18 cellular contexts compared by ENCODE assay signal in genomic region chr4:90495211-90495610, GRCh38.
"Had no signal": no experiment of that assay in that cellular context is flagged by ENCODE, and none has a peak within 500 bp of the region (broad histone marks: within the 10 kb centered on the region; RNA-seq: fewer than 3 reads in every experiment).

No MANE protein-coding gene starts in this region.

- ATAC-seq: left ventricle myocardium superior; mucosa of descending colon; naive thymus-derived CD4-positive, alpha-beta T cell; sciatic nerve; upper lobe of right lung had no signal

- H3K4me1 Mint-ChIP-seq: memory B cell; naive thymus-derived CD4-positive, alpha-beta T cell had no signal

- H3K27ac ChIP-seq: breast epithelium, pancreas, thoracic aorta, upper lobe of right lung had no signal

- H3K27me3 Mint-ChIP-seq: memory B cell had no signal

- DNase-seq: activated CD4-positive, alpha-beta T cell treated with anti-CD3 and anti-CD28 coated beads, Interleukin-2, amount 50 U/mL, for 1 hour; activated CD4-positive, CD25-positive, alpha-beta regulatory T cell; activated naive CD4-positive, alpha-beta T cell; activated T-cell treated with anti-CD3 and anti-CD28 coated beads for 4 hours; aorta; cerebellar nuclear complex; effector CD8-positive, alpha-beta T cell; foreskin fibroblast; hypothalamus; left ventricle myocardium superior; mucosa of descending colon; naive thymus-derived CD4-positive, alpha-beta T cell; pancreas; upper lobe of right lung had no signal

- H3K27ac Mint-ChIP-seq: memory B cell; naive thymus-derived CD4-positive, alpha-beta T cell had no signal

- H3K4me3 Mint-ChIP-seq: memory B cell; naive thymus-derived CD4-positive, alpha-beta T cell had no signal
